Comparison of ENCODE assay signal across 8 cellular contexts in genomic region chr7:106285051-106285800, GRCh38. TPM values are rescaled to one million over a fixed set of nuclear protein-coding genes. Genes with fewer than 3 reads are reported as not detected.
A peak's percentile ranks its signal among the peaks of the same experiment; 100 is the strongest.
DNase-seq lines count a peak whose midpoint lies in the region; ATAC-seq and TF ChIP-seq lines count a peak whose summit lies in the region.

No MANE protein-coding gene starts in this region.

- H3K4me1 ChIP-seq in left ventricle myocardium inferior: peaks cover 49% of the 10 kb centered on the region

- H3K4me1 Mint-ChIP-seq in T-cell: peaks cover 30 to 38% (median 35%) of the 10 kb centered on the region in 3 donors
- H3K4me1 Mint-ChIP-seq in progenitor cell of endocrine pancreas (ENCODE audit: low read depth): peaks cover 11% of the 10 kb centered on the region

- H3K9me3 Mint-ChIP-seq in T-cell: no peaks in the 10 kb centered on the region
- no peaks in the 10 kb centered on the region for H3K9me3 Mint-ChIP-seq in progenitor cell of endocrine pancreas (ENCODE audit: low read depth)

- no peaks in the 10 kb centered on the region for H3K27me3 ChIP-seq in left ventricle myocardium inferior (ENCODE audit: low read depth)

- no peak for TF ChIP-seq CTCF in GM13977 (IDR thresholded peaks at IDR 0.05; ENCODE audit: extremely low read depth, insufficient read depth, missing control alignments)
- TF ChIP-seq CTCF in left ventricle myocardium inferior (IDR thresholded peaks at IDR 0.05; ENCODE audit: borderline replicate concordance): no peak
- TF ChIP-seq CTCF in progenitor cell of endocrine pancreas (IDR thresholded peaks at IDR 0.05; ENCODE audit: unreplicated experiment): no peak

- in situ Hi-C loops in GM13977 (cut with MboI; ENCODE audit: low pct_unique_long_range_greater_than_20kb, low sequenced_read_pairs, unreplicated experiment): no loop called here

- peak; percentile 94 for DNase-seq in GM13977 (ENCODE audit: low spot score)
- peak; percentile 97 for DNase-seq in NCI-H146 (lab: John Stamatoyannopoulos, UW)
- DNase-seq in T-cell: peak; percentile 86 to 100 (median 97)
- peak; percentile 99 for DNase-seq in amniotic stem cell (lab: John Stamatoyannopoulos, UW)
- peak; percentile 98 for DNase-seq in left ventricle myocardium inferior
- DNase-seq in progenitor cell of endocrine pancreas (ENCODE audit: low spot score, unreplicated experiment): peak; percentile 98
- DNase-seq in ureter (ENCODE audit: low spot score): peak; percentile 100

- no peaks in the 10 kb centered on the region for H3K36me3 Mint-ChIP-seq in T-cell
- H3K36me3 Mint-ChIP-seq in progenitor cell of endocrine pancreas (ENCODE audit: insufficient read depth): no peaks in the 10 kb centered on the region

- H3K27ac ChIP-seq in left ventricle myocardium inferior (replicated peaks): peak overlapping the region; percentile 93

- H3K4me3 Mint-ChIP-seq in T-cell (peak overlapping the region; percentile 85 to 97 (median 95)), progenitor cell of endocrine pancreas (ENCODE audit: low read depth) (peak overlapping the region; percentile 94)

- CTCF ChIA-PET in T-cell (lab: Charles Lee): interaction anchor here in 1 of 2 donors (0.6 to 1.2 kb wide), 7 partner anchors 19 to 1303 kb away, joined by 3 to 7 read pairs (median 4); partner anchors contain the start of gene CCDC71L

- peak; percentile 70 for ATAC-seq in HG02870 (IDR thresholded peaks at IDR 0.05; ENCODE audit: unreplicated experiment)
- peak; percentile 88 to 96 (median 92) for ATAC-seq in T-cell (replicated peaks in 1 of 4)

- no peaks in the 10 kb centered on the region for H3K36me3 ChIP-seq in left ventricle myocardium inferior

- POLR2A ChIA-PET in T-cell (lab: Charles Lee): interaction anchor here (0.6 to 1.8 kb wide), 27 partner anchors 12 to 1458 kb away, joined by 3 to 15 read pairs (median 4); partner anchors contain the start of genes HBP1 (in 1 of the 2), RINT1 (in 1 of the 2) and SYPL1 (in 1 of the 2)

- H3K4me3 ChIP-seq in left ventricle myocardium inferior: peak overlapping the region; percentile 82

- intact Hi-C loops in left ventricle myocardium inferior (cut with micrococcal nuclease): no loop called here

- H3K9me3 ChIP-seq in left ventricle myocardium inferior (replicated peaks): no peaks in the 10 kb centered on the region

- H3K27me3 Mint-ChIP-seq in T-cell (peaks cover 0 to 1% of the 10 kb centered on the region in 2 donors), progenitor cell of endocrine pancreas (no peaks in the 10 kb centered on the region)

- peak overlapping the region; percentile 94 to 97 for H3K27ac Mint-ChIP-seq in T-cell
- H3K27ac Mint-ChIP-seq in progenitor cell of endocrine pancreas: peak overlapping the region; percentile 99

RNA-seq across cellular contexts. Expression of gene NAMPT, which starts 0.4 kb away (rescaled TPM):
- total RNA-seq in T-cell (100 to 1,000 TPM in 2 of 5 donors, 10 to 100 TPM in 3; 22.4 to 151 (median 28.2) TPM), left ventricle myocardium inferior (123 TPM), progenitor cell of endocrine pancreas (35.2 and 44.6 TPM in 2 replicates), ureter (190 TPM)

Comparison
In these comparisons a context has a peak if more than half of its experiments do, and no peak if none do; other contexts are left out.
1. Peak in every context shown above with its lines: DNase-seq, ATAC-seq, H3K4me3 ChIP-seq and H3K27ac ChIP-seq.